Comparison of ENCODE assay signal across 8 cellular contexts in the genomic region with DNA sequence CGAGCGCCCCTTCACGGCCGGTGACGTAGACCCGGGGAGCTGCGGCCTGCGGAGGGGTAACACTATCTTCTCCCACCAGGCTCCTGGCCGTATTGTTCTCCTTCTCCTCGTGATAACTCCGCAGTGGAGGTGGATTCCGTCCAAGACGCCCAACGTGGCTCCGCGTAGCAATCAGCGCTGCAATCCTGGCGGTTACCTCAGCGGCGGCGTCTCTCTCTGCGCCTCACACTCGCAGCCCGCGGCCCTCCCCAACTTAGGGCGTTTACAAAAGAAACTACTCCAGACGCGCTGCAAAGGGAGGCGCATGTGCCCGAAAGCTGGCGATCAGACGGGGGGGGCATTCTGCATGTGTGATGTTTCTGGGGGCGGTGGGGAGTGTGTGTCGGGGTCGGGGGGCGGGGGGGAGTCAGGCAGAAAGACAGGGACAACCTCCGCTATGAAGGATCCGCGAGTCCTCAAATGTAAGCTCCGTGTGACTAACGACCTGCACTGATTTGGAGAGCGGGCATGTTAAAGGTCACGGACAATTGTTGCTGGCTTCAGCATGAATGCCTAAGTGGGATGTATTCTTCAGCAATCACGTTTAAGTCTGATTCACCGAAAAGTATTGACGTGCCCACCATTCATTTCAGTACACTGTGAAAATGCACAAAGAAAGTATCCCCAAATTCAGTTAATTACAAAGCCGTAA. TPM values are rescaled to one million over a fixed set of nuclear protein-coding genes. Genes with fewer than 3 reads are reported as not detected.
DNase-seq lines count a peak whose midpoint lies in the region; ATAC-seq and TF ChIP-seq lines count a peak whose summit lies in the region.

No MANE protein-coding gene starts in this region.

- H3K9me3 Mint-ChIP-seq in stimulated activated memory B cell treated with anti-CD40 and anti-IgM and Interleukin-4, amounts not matched to agents 10 μg/mL and 1 μg/mL and 100 μg/mL, for 72 hours, result peaks cover 4% of the 10 kb centered on the region

- H3K27me3 ChIP-seq in left lung (peaks cover 0 to 10% of the 10 kb centered on the region in 2 donors), SJCRH30 (no peaks in the 10 kb centered on the region)

- peak; percentile 91 for DNase-seq in Right ventricle myocardium inferior (ENCODE audit: missing footprints)
- no peak for DNase-seq in cardiac septum (ENCODE audit: low spot score)
- DNase-seq in SK-N-DZ (ENCODE audit: low spot score), result peak; percentile 81
- DNase-seq in cardiac fibroblast (ENCODE audit: low read depth in 2 of 2), result peak; percentile 57 to 81
- DNase-seq in left lung, result peak; percentile 85 to 92
- no peak for DNase-seq in SJCRH30

- H3K4me3 ChIP-seq in cardiac fibroblast (replicated peaks in 1 of 2; ENCODE audit: low read depth in 2 of 2, low read length in 2 of 2) (peak overlapping the region; percentile 71 to 77), left lung (peak overlapping the region; percentile 58 to 83), SJCRH30 (no peak overlapping the region)

- H3K9me3 ChIP-seq in left lung (no peaks in the 10 kb centered on the region), SJCRH30 (replicated peaks) (no peaks in the 10 kb centered on the region)

- H3K27me3 Mint-ChIP-seq in stimulated activated memory B cell treated with anti-CD40 and anti-IgM and Interleukin-4, amounts not matched to agents 10 μg/mL and 1 μg/mL and 100 μg/mL, for 72 hours, result peaks cover 44% of the 10 kb centered on the region

- peak overlapping the region; percentile 90 for H3K4me3 Mint-ChIP-seq in stimulated activated memory B cell treated with anti-CD40 and anti-IgM and Interleukin-4, amounts not matched to agents 10 μg/mL and 1 μg/mL and 100 μg/mL, for 72 hours

- H3K36me3 ChIP-seq in left lung (no peaks in the 10 kb centered on the region), SJCRH30 (no peaks in the 10 kb centered on the region)

- TF ChIP-seq CTCF in cardiac fibroblast (IDR thresholded peaks at IDR 0.05; ENCODE audit: low read depth, low read length) (no peak), left lung (IDR thresholded peaks at IDR 0.05) (no peak)

- H3K4me1 ChIP-seq in left lung, result peaks cover 0 to 27% of the 10 kb centered on the region in 2 donors
- no peaks in the 10 kb centered on the region for H3K4me1 ChIP-seq in SJCRH30

- H3K36me3 Mint-ChIP-seq in stimulated activated memory B cell treated with anti-CD40 and anti-IgM and Interleukin-4, amounts not matched to agents 10 μg/mL and 1 μg/mL and 100 μg/mL, for 72 hours, result peaks cover 6% of the 10 kb centered on the region

- H3K27ac ChIP-seq in left lung (peak overlapping the region; percentile 76 to 90), SJCRH30 (no peak overlapping the region)

- peak; percentile 34 for ATAC-seq in Right ventricle myocardium inferior
- peak; percentile 17 for ATAC-seq in left lung
- no peak for ATAC-seq in stimulated activated memory B cell treated with anti-CD40 and anti-IgM and Interleukin-4, amounts not matched to agents 10 μg/mL and 1 μg/mL and 100 μg/mL, for 72 hours
- no peak for ATAC-seq in HG02763 (IDR thresholded peaks at IDR 0.05; ENCODE audit: unreplicated experiment)

- H3K4me1 Mint-ChIP-seq in stimulated activated memory B cell treated with anti-CD40 and anti-IgM and Interleukin-4, amounts not matched to agents 10 μg/mL and 1 μg/mL and 100 μg/mL, for 72 hours, result peaks cover 23% of the 10 kb centered on the region

- intact Hi-C loops in Right ventricle myocardium inferior (cut with DNase I), result loop anchor here (10.0 kb wide), 1 partner anchor 208 kb away; no protein-coding TSS in a partner anchor
- intact Hi-C loops in cardiac septum (cut with DNase I), result loop anchor here (5.0 kb wide), 1 partner anchor 89 kb away; no protein-coding TSS in a partner anchor
- intact Hi-C loops in left lung (cut with DNase I), result no loop called here

- H3K27ac Mint-ChIP-seq in stimulated activated memory B cell treated with anti-CD40 and anti-IgM and Interleukin-4, amounts not matched to agents 10 μg/mL and 1 μg/mL and 100 μg/mL, for 72 hours, result peak overlapping the region; percentile 85

RNA-seq across cellular contexts. Expression of a gene that starts 1.3 kb away (rescaled TPM):
- total RNA-seq in Right ventricle myocardium inferior (12.3 TPM), cardiac septum (14.7 TPM), left lung (10 to 100 TPM; 33.9 to 40.6 TPM)
- polyA plus RNA-seq in SK-N-DZ (2014; cell fraction: cytosol; rRNA removed), result 18.9 and 25.6 TPM in 2 replicates
- 14.5 and 25.3 TPM in 2 replicates for polyA plus RNA-seq in SK-N-DZ (2014; cell fraction: nucleus; rRNA removed)
- 6.3 and 8.2 TPM in 2 replicates for total RNA-seq in SJCRH30 (2014; rRNA removed; shearing (Covaris generic))

Comparison
In these comparisons a context has a peak if more than half of its experiments do, and no peak if none do; other contexts are left out.
1. DNase-seq: peak in Right ventricle myocardium inferior (single experiment), SK-N-DZ (single experiment), cardiac fibroblast (2 of 2) and left lung (2 of 2); none in cardiac septum (single experiment) and SJCRH30 (0 of 2).
2. ATAC-seq: peak in Right ventricle myocardium inferior (single experiment) and left lung (single experiment); none in stimulated activated memory B cell treated with anti-CD40 and anti-IgM and Interleukin-4, amounts not matched to agents 10 μg/mL and 1 μg/mL and 100 μg/mL, for 72 hours (single experiment) and HG02763 (single experiment).
3. intact Hi-C loops: an anchor here in Right ventricle myocardium inferior (10.0 kb wide) and cardiac septum (5.0 kb wide); none called in left lung.